ENCODE assay signal across 1 cellular context in the genomic region with DNA sequence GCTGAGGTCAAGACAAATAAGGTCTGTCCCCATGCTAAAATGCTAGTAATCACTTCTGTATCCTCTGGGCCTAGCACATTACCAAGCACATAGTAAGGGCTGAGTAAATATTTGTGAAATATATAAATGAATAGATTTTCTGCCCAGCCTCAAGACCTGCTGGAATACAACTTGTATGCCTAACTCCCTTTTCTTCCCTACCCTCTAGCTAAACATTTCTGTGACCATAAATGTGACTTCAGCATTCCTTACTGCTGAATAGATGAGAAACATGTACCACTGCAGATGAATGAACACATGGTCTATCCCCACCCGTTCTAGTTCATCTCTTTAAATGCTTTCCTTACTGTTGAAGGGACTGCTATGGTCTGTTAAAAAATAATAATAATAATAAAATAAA.
TF ChIP-seq lines count a peak whose summit lies in the region.

No MANE protein-coding gene starts in this region.

TF ChIP-seq in GM12878, 131 proteins besides CTCF, POLR2A, EP300 and RAD21 (continued from another document):
- TF ChIP-seq MXI1 (IDR thresholded peaks at IDR 0.05; ENCODE audit: low read depth, low read length) (no peak), EED (IDR thresholded peaks at IDR 0.05; ENCODE audit: low read depth) (no peak), USF2 (IDR thresholded peaks at IDR 0.05; ENCODE audit: borderline replicate concordance, low read depth, low read length) (no peak), HDGF (IDR thresholded peaks at IDR 0.05) (no peak), CREB1 (IDR thresholded peaks at IDR 0.05; ENCODE audit: low read depth) (no peak), RB1 (IDR thresholded peaks at IDR 0.05; ENCODE audit: borderline replicate concordance) (no peak), MYB (IDR thresholded peaks at IDR 0.05; ENCODE audit: borderline replicate concordance, low read depth, low read length) (no peak)
- TF ChIP-seq, protein P1, sequence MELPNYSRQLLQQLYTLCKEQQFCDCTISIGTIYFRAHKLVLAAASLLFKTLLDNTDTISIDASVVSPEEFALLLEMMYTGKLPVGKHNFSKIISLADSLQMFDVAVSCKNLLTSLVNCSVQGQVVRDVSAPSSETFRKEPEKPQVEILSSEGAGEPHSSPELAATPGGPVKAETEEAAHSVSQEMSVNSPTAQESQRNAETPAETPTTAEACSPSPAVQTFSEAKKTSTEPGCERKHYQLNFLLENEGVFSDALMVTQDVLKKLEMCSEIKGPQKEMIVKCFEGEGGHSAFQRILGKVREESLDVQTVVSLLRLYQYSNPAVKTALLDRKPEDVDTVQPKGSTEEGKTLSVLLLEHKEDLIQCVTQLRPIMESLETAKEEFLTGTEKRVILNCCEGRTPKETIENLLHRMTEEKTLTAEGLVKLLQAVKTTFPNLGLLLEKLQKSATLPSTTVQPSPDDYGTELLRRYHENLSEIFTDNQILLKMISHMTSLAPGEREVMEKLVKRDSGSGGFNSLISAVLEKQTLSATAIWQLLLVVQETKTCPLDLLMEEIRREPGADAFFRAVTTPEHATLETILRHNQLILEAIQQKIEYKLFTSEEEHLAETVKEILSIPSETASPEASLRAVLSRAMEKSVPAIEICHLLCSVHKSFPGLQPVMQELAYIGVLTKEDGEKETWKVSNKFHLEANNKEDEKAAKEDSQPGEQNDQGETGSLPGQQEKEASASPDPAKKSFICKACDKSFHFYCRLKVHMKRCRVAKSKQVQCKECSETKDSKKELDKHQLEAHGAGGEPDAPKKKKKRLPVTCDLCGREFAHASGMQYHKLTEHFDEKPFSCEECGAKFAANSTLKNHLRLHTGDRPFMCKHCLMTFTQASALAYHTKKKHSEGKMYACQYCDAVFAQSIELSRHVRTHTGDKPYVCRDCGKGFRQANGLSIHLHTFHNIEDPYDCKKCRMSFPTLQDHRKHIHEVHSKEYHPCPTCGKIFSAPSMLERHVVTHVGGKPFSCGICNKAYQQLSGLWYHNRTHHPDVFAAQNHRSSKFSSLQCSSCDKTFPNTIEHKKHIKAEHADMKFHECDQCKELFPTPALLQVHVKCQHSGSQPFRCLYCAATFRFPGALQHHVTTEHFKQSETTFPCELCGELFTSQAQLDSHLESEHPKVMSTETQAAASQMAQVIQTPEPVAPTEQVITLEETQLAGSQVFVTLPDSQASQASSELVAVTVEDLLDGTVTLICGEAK (IDR thresholded peaks at IDR 0.05; ENCODE audit: borderline replicate concordance) = no peak
